In the genomic region with DNA sequence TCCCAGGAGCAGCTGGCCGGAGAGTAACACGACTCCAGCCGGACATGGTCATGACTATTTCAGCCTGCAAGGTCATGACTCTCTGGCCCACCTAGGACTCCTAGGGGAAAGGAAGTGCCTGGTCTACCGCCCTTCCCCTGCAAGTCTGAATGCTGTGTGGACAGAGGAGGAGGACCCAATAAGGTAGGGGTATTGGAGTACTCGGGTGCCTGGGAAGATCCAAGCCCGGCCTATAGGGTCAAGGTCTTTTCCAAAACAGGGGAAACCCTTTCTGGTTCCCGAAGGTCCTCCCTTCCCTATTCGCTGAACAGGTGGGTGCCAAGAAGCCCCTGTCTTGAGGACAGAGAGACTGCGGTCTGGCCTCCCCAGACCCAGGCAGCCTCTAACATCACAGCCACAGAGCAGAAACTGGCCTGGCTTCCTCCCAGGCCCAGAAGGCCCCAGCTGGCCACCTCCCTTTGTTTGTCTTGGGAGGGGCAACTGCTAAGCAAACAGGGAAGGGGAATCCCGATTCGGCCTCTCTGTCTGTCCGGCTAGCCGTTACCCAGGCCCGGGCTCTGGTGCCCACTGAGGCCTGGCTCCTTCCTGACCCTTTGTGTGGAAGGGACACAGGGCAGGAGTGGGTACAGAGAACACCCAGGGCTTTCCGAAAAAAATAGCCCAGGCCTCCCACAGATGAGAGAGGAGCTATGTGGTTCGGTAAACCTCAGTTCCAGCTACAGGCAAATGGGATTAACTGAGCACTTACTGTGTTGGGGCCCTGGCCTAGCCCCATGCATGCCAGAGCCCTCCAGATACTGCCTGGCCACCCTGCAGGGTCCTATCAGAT, we compare ENCODE assay signal across 1 cellular context.
TF ChIP-seq lines count a peak whose summit lies in the region.

No MANE protein-coding gene starts in this region.

TF ChIP-seq in HEK293, 187 proteins besides CTCF, POLR2A, EP300 and RAD21:
- peak; percentile 46 for TF ChIP-seq SETDB1 (IDR thresholded peaks at IDR 0.05; ENCODE audit: insufficient read length, low read length)
- TF ChIP-seq ZBTB49 (tag by site-specific recombination; IDR thresholded peaks at IDR 0.05; ENCODE audit: low read depth) = no peak
- peak; percentile 54; the same call in 1 of the 2 replicates for TF ChIP-seq ZNF664 (tag by site-specific recombination; IDR thresholded peaks at IDR 0.05)
